ENCODE assay signal across 8 cellular contexts in the genomic region with DNA sequence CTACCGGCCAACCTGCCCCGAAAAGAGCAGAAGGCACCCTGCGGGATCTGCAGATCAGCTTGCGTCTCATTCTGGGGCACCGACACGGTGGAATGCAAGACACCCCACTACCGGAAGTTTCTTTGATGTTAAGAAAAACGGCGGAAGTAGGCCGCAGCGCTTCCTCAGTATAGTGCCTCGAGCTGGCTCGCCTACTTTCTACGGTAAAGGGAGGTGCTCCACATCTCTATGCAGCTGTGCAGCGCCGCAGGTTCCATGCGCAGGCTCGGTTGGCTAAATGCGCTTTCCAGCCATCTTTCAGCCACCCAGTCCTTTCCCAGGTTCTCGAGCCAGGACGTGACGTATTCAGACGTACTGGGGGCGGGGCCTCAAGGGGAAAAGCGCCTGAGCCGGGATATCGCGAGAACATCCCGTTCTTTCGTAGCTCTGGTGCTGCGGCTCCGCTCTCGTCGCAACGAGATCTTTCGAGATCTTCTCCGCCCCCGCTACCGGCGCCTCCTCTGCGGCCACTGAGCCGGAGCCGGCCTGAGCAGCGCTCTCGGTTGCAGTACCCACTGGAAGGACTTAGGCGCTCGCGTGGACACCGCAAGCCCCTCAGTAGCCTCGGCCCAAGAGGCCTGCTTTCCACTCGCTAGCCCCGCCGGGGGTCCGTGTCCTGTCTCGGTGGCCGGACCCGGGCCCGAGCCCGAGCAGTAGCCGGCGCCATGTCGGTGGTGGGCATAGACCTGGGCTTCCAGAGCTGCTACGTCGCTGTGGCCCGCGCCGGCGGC. TPM values are rescaled to one million over a fixed set of nuclear protein-coding genes. Genes with fewer than 3 reads are reported as not detected.
DNase-seq lines count a peak whose midpoint lies in the region; ATAC-seq and TF ChIP-seq lines count a peak whose summit lies in the region.

Gene HSPA4, plus strand, starts transcription at position 467 of the 770 bp plus-strand sequence. Its CDS starts 238 bp downstream, at position 705.

- peak within 1 kb of the TSS; percentile 97 for H3K9ac ChIP-seq in adipocyte (ENCODE audit: low read length)
- H3K9ac ChIP-seq in parathyroid adenoma, result peak within 1 kb of the TSS; percentile 97

- TF ChIP-seq POLR2A in tibial nerve (IDR thresholded peaks at IDR 0.05), result peak; percentile 79 to 98

- H3K27ac ChIP-seq in cardiac muscle cell (peak within 1 kb of the TSS; percentile 100), parathyroid adenoma (peak within 1 kb of the TSS; percentile 97), tibial nerve (peak within 1 kb of the TSS; percentile 97 to 98 (median 98))

- H3K27me3 ChIP-seq in adipocyte (replicated peaks; ENCODE audit: control insufficient read depth, insufficient read depth, low read length) (no peaks in the 10 kb centered on the region), cardiac muscle cell (no peaks in the 10 kb centered on the region), parathyroid adenoma (ENCODE audit: control insufficient read depth, insufficient read depth, low read length) (no peaks in the 10 kb centered on the region), tibial nerve (no peaks in the 10 kb centered on the region)

- DNase-seq in NCI-H1436 (lab: John Stamatoyannopoulos, UW) (peak; percentile 99), T follicular helper cell (ENCODE audit: low read depth) (peak; percentile 97), adipocyte (ENCODE audit: low read depth) (peak; percentile 100), cardiac muscle cell (ENCODE audit: low read depth in 1 of 2, low spot score in 1 of 2) (peak; percentile 99), tibial nerve (ENCODE audit: low spot score in 2 of 2) (peak; percentile 96 to 99)

- H3K36me3 ChIP-seq in adipocyte (ENCODE audit: control insufficient read depth, insufficient read depth, low read length, severe bottlenecking) (no peaks in the 10 kb centered on the region), cardiac muscle cell (no peaks in the 10 kb centered on the region), parathyroid adenoma (ENCODE audit: control insufficient read depth, insufficient read depth, low read length) (no peaks in the 10 kb centered on the region), tibial nerve (no peaks in the 10 kb centered on the region)

- TF ChIP-seq EP300 in tibial nerve (IDR thresholded peaks at IDR 0.05), result peak; percentile 97 to 99

- H2AFZ ChIP-seq in parathyroid adenoma, result peak within 1 kb of the TSS; percentile 89

- peak within 1 kb of the TSS; percentile 76 for H3K4me2 ChIP-seq in parathyroid adenoma (ENCODE audit: low read length)

- 0 to 1% methylated on average over 41 to 68 of the region's 68 CpGs for WGBS in tibial nerve, 2 donors

- no peak for TF ChIP-seq CTCF in GM12875 (IDR thresholded peaks at IDR 0.05; ENCODE audit: borderline replicate concordance, insufficient read depth, low read depth, low read length)
- TF ChIP-seq CTCF in cardiac muscle cell (IDR thresholded peaks at IDR 0.05; ENCODE audit: low read depth, low read length), result no peak
- no peak for TF ChIP-seq CTCF in parathyroid adenoma (IDR thresholded peaks at IDR 0.05)
- TF ChIP-seq CTCF in tibial nerve (IDR thresholded peaks at IDR 0.05), result peak in 1 of 5 experiments; percentile 10

- peak within 1 kb of the TSS; percentile 84 for H3K4me3 ChIP-seq in GM12875 (ENCODE audit: low read depth, low read length)
- peak within 1 kb of the TSS; percentile 95 for H3K4me3 ChIP-seq in adipocyte (ENCODE audit: low read length)
- H3K4me3 ChIP-seq in cardiac muscle cell, result peak within 1 kb of the TSS; percentile 84
- H3K4me3 ChIP-seq in parathyroid adenoma (ENCODE audit: low read depth, low read length), result peak within 1 kb of the TSS; percentile 93
- H3K4me3 ChIP-seq in tibial nerve, result peak within 1 kb of the TSS; percentile 93 to 97 (median 94)

- H3K4me1 ChIP-seq in adipocyte (ENCODE audit: control insufficient read depth, insufficient read depth, low read length) (peaks cover 19% of the 10 kb centered on the region), cardiac muscle cell (ENCODE audit: low read depth) (peaks cover 25% of the 10 kb centered on the region), parathyroid adenoma (peaks cover 22% of the 10 kb centered on the region), tibial nerve (peaks cover 0 to 49% (median 22%) of the 10 kb centered on the region in 4 donors)

- peak; percentile 90 for ATAC-seq in HG02798 (IDR thresholded peaks at IDR 0.05; ENCODE audit: poor library complexity, unreplicated experiment)

- H3K9me3 ChIP-seq in adipocyte (ENCODE audit: control insufficient read depth, low read length) (no peaks in the 10 kb centered on the region), cardiac muscle cell (ENCODE audit: low read depth) (no peaks in the 10 kb centered on the region), parathyroid adenoma (ENCODE audit: control insufficient read depth, low read length) (no peaks in the 10 kb centered on the region), tibial nerve (no peaks in the 10 kb centered on the region)

- H3K79me2 ChIP-seq in parathyroid adenoma, result peaks cover 42% of the 10 kb centered on the region

RNA-seq across cellular contexts. Expression of gene HSPA4, which starts in this region (rescaled TPM):
- 79.7 and 84.7 TPM in 2 replicates for total RNA-seq in cardiac muscle cell
- 57.1 and 75.1 TPM in 2 replicates for polyA plus RNA-seq in cardiac muscle cell
- total RNA-seq in tibial nerve, result 10 to 100 TPM; 32.8 to 48.3 (median 45.4) TPM

Comparison
In these comparisons a context has a peak if more than half of its experiments do, and no peak if none do; other contexts are left out.
1. Peak in every context shown above with its lines: DNase-seq, ATAC-seq, H3K4me3 ChIP-seq and H3K27ac ChIP-seq.